ENCODE assay signal across 9 cellular contexts in genomic region chr15:96327155-96327741, GRCh38. TPM values are rescaled to one million over a fixed set of nuclear protein-coding genes. Genes with fewer than 3 reads are reported as not detected.
DNase-seq lines count a peak whose midpoint lies in the region; ATAC-seq and TF ChIP-seq lines count a peak whose summit lies in the region.
"Had no signal": no experiment of that assay in that cellular context is flagged by ENCODE, and none has a peak within 500 bp of the region (broad histone marks: within the 10 kb centered on the region; RNA-seq: fewer than 3 reads in every experiment).

No MANE protein-coding gene starts in this region.

- H3K9me3 Mint-ChIP-seq in H9 (peaks cover 0 to 6% of the 10 kb centered on the region in 2 experiments; a peak in 1 of 5 replicates), MCF 10A (ENCODE audit: unreplicated experiment) (no peaks in the 10 kb centered on the region)
- peaks cover 3% of the 10 kb centered on the region for H3K9me3 Mint-ChIP-seq in stimulated activated memory B cell treated with anti-CD40 and anti-IgM and Interleukin-4, amounts not matched to agents 10 μg/mL and 1 μg/mL and 100 μg/mL, for 72 hours

- no peak overlapping the region for H3K18ac ChIP-seq in H9 (ENCODE audit: insufficient read length, low read depth, low read length)

- BruUV-seq in MCF 10A (replicated peaks; lab: Mats Ljungman, UMichigan), result no TSS peak

- no peaks in the 10 kb centered on the region for H3K79me1 ChIP-seq in H9 (ENCODE audit: insufficient read depth, low read depth, low read length, poor library complexity, severe bottlenecking)

- TF ChIP-seq POLR2A in suprapubic skin (IDR thresholded peaks at IDR 0.05), result no peak

- no peak overlapping the region for H2BK12ac ChIP-seq in H9 (ENCODE audit: insufficient read length, low read depth, low read length)

- no peak overlapping the region for H4K8ac ChIP-seq in H9 (replicated peaks; ENCODE audit: insufficient read length, low read depth, low read length)

- no peak overlapping the region for H3K27ac ChIP-seq in H9 (ENCODE audit: insufficient read length, low read depth, low read length)
- H3K27ac ChIP-seq in suprapubic skin, result peak overlapping the region; percentile 82

- H3K36me3 Mint-ChIP-seq in H9 (ENCODE audit: insufficient read depth in 1 of 3, low read depth in 3 of 3) (no peaks in the 10 kb centered on the region), MCF 10A (ENCODE audit: insufficient read depth, unreplicated experiment) (no peaks in the 10 kb centered on the region)
- H3K36me3 Mint-ChIP-seq in stimulated activated memory B cell treated with anti-CD40 and anti-IgM and Interleukin-4, amounts not matched to agents 10 μg/mL and 1 μg/mL and 100 μg/mL, for 72 hours, result no peaks in the 10 kb centered on the region

- H3K9me3 ChIP-seq in H9 (ENCODE audit: control insufficient read depth, low read depth, low read length), result no peaks in the 10 kb centered on the region
- H3K9me3 ChIP-seq in suprapubic skin, result no peaks in the 10 kb centered on the region

- CTCF ChIA-PET in MCF 10A (lab: Yijun Ruan, JAX) (interaction anchor here (0.6 to 4.0 kb wide), 70 partner anchors 8 to 1962 kb away, joined by 3 to 28 read pairs (median 4); no protein-coding TSS in a partner anchor), GM10248 (lab: Yijun Ruan, JAX) (interaction anchor here (0.7 to 3.0 kb wide), 17 partner anchors 9 to 918 kb away, joined by 3 to 21 read pairs (median 5); no protein-coding TSS in a partner anchor)

- TF ChIP-seq EP300 in suprapubic skin (IDR thresholded peaks at IDR 0.05), result no peak

- peaks cover 16% of the 10 kb centered on the region for H3K23me2 ChIP-seq in H9 (ENCODE audit: insufficient read length, low read depth, low read length, poor library complexity, severe bottlenecking)

- peaks cover 3% of the 10 kb centered on the region; the same call in 1 of the 2 replicates for H3K4me1 ChIP-seq in H9 (ENCODE audit: insufficient read depth, low read length)
- H3K4me1 ChIP-seq in suprapubic skin, result peaks cover 36% of the 10 kb centered on the region

- no peak overlapping the region for H4K91ac ChIP-seq in H9 (ENCODE audit: insufficient read length, low read depth, low read length)

- intact Hi-C loops in MCF 10A (cut with micrococcal nuclease), result loop anchor here (1.0 to 10.0 kb wide), 12 partner anchors 30 to 1655 kb away; no protein-coding TSS in a partner anchor

- H2BK5ac ChIP-seq in H9 (ENCODE audit: insufficient read length, low read length), result no peak overlapping the region

- H3T11ph ChIP-seq in H9 (ENCODE audit: low read length), result no peak overlapping the region

- H3K4me2 ChIP-seq in H9 (ENCODE audit: insufficient read depth, insufficient read length, low read length), result peak overlapping the region; percentile 55

- H2BK15ac ChIP-seq in H9 (ENCODE audit: low read depth, low read length), result no peak overlapping the region

- no CpG with 5 or more reads among the region's 14 CpGs for WGBS in H9 (ENCODE audit: extremely low coverage, insufficient read length, low lambda C conversion rate)
- WGBS in suprapubic skin, result 5% methylated on average over 14 of the region's 14 CpGs

- H3K56ac ChIP-seq in H9 (ENCODE audit: insufficient read length, low read depth, low read length), result no peak overlapping the region

- TF ChIP-seq CTCF in H9 (conservative IDR thresholded peaks at IDR 0.05) (peak; percentile 71), MCF 10A (IDR thresholded peaks at IDR 0.05; ENCODE audit: unreplicated experiment) (peak; percentile 62), kidney epithelial cell (IDR thresholded peaks at IDR 0.05; ENCODE audit: insufficient read depth, low read length, poor library complexity, severe bottlenecking) (peak; percentile 70), suprapubic skin (IDR thresholded peaks at IDR 0.05) (peak; percentile 43 to 45), GM10248 (IDR thresholded peaks at IDR 0.05; ENCODE audit: control extremely low read depth, extremely low read depth, low read depth, missing control alignments) (no peak)

- no peak overlapping the region for H2AFZ ChIP-seq in H9 (ENCODE audit: low read length)

- no peak overlapping the region for H3K23ac ChIP-seq in H9 (ENCODE audit: insufficient read length, low read depth, low read length)

- H3K4me3 ChIP-seq in kidney epithelial cell (ENCODE audit: low read depth, low read length) (peak overlapping the region; percentile 82), suprapubic skin (peak overlapping the region; percentile 49)

- peaks cover 84% of the 10 kb centered on the region for H3K27me3 ChIP-seq in H9 (ENCODE audit: insufficient read depth, low read length)
- no peaks in the 10 kb centered on the region for H3K27me3 ChIP-seq in kidney epithelial cell (ENCODE audit: control insufficient read depth, insufficient read depth, low read length)
- peaks cover 69% of the 10 kb centered on the region for H3K27me3 ChIP-seq in suprapubic skin

- H2BK120ac ChIP-seq in H9 (ENCODE audit: low read depth, low read length, poor library complexity, severe bottlenecking), result no peak overlapping the region

- H3K79me2 ChIP-seq in H9 (ENCODE audit: insufficient read depth, low read length), result no peaks in the 10 kb centered on the region

- H3K4me3 Mint-ChIP-seq in H9, result peak overlapping the region; percentile 46 to 78; a peak in 4 of 5 replicates
- peak overlapping the region; percentile 93 for H3K4me3 Mint-ChIP-seq in MCF 10A (ENCODE audit: unreplicated experiment)
- H3K4me3 Mint-ChIP-seq in stimulated activated memory B cell treated with anti-CD40 and anti-IgM and Interleukin-4, amounts not matched to agents 10 μg/mL and 1 μg/mL and 100 μg/mL, for 72 hours, result no peak overlapping the region

- H3K27ac Mint-ChIP-seq in H9 (no peak overlapping the region), MCF 10A (ENCODE audit: low read depth, unreplicated experiment) (peak overlapping the region; percentile 83)
- no peak overlapping the region for H3K27ac Mint-ChIP-seq in stimulated activated memory B cell treated with anti-CD40 and anti-IgM and Interleukin-4, amounts not matched to agents 10 μg/mL and 1 μg/mL and 100 μg/mL, for 72 hours

- no peak overlapping the region for H2BK20ac ChIP-seq in H9 (ENCODE audit: low read depth, low read length, poor library complexity, severe bottlenecking)

- peaks cover 95% of the 10 kb centered on the region for H3K27me3 Mint-ChIP-seq in H9 (ENCODE audit: low read depth)
- H3K27me3 Mint-ChIP-seq in MCF 10A (ENCODE audit: insufficient read depth, unreplicated experiment), result no peaks in the 10 kb centered on the region
- H3K27me3 Mint-ChIP-seq in stimulated activated memory B cell treated with anti-CD40 and anti-IgM and Interleukin-4, amounts not matched to agents 10 μg/mL and 1 μg/mL and 100 μg/mL, for 72 hours, result peaks cover 91% of the 10 kb centered on the region

- H3K4me1 Mint-ChIP-seq in H9, result peaks cover 27 to 62% of the 10 kb centered on the region in 2 experiments
- H3K4me1 Mint-ChIP-seq in MCF 10A (ENCODE audit: insufficient read depth, unreplicated experiment), result peaks cover 25% of the 10 kb centered on the region
- peaks cover 18% of the 10 kb centered on the region for H3K4me1 Mint-ChIP-seq in stimulated activated memory B cell treated with anti-CD40 and anti-IgM and Interleukin-4, amounts not matched to agents 10 μg/mL and 1 μg/mL and 100 μg/mL, for 72 hours

- no peak overlapping the region for H3K4ac ChIP-seq in H9 (ENCODE audit: low read depth, low read length)

- H3K9ac ChIP-seq in H9 (ENCODE audit: extremely low read depth, insufficient read length, low read length), result no peak overlapping the region

- H2AK5ac ChIP-seq in H9 (ENCODE audit: insufficient read length, low read length), result no peak overlapping the region

- no peak for ATAC-seq in stimulated activated memory B cell treated with anti-CD40 and anti-IgM and Interleukin-4, amounts not matched to agents 10 μg/mL and 1 μg/mL and 100 μg/mL, for 72 hours

- no peak overlapping the region for H3K14ac ChIP-seq in H9 (ENCODE audit: insufficient read depth, low read length)

- H4K5ac ChIP-seq in H9 (ENCODE audit: insufficient read length, low read depth, low read length), result no peak overlapping the region

- POLR2A ChIA-PET in MCF 10A (lab: Yijun Ruan, JAX) (interaction anchor here (0.6 to 7.6 kb wide), 26 partner anchors 10 to 1662 kb away, joined by 3 to 156 read pairs (median 3); no protein-coding TSS in a partner anchor), GM10248 (lab: Yijun Ruan, JAX) (no interaction called here)

- H3K36me3 ChIP-seq in kidney epithelial cell (ENCODE audit: control insufficient read depth, insufficient read depth, low read length) (peaks cover 2% of the 10 kb centered on the region), suprapubic skin (no peaks in the 10 kb centered on the region)

- DNase-seq in COR-L47 (lab: John Stamatoyannopoulos, UW) (peak; percentile 64), H9 (peak; percentile 33), NCI-H460 (ENCODE audit: extremely low read depth, low read depth) (peak; percentile 84), MCF 10A (ENCODE audit: unreplicated experiment) (peak; percentile 81), kidney epithelial cell (ENCODE audit: low read depth) (peak; percentile 66), suprapubic skin (ENCODE audit: low spot score in 2 of 2) (no peak), GM10248 (ENCODE audit: extremely low spot score) (no peak)

- H4K20me1 ChIP-seq in H9 (ENCODE audit: control insufficient read depth, insufficient read depth, insufficient read length), result no peaks in the 10 kb centered on the region

RNA-seq across cellular contexts. Expression of gene NR2F2, which starts 3.3 kb away (rescaled TPM):
- total RNA-seq in H9 (2021) (0.24 TPM in 1 of 2 replicates, not detected in the other), MCF 10A (2022) (9.6 and 10.9 TPM in 2 replicates), kidney epithelial cell (19.1 and 22.9 TPM in 2 replicates), suprapubic skin (10 to 100 TPM in 2 of 4 donors, 1 to 10 TPM in 2; 4.0 to 12.7 (median 7.1) TPM)
- 6.4 and 7.3 TPM in 2 replicates for total RNA-seq in NCI-H460 (2014; rRNA removed; shearing (Covaris generic))
- polyA plus RNA-seq in NCI-H460 (2014; cell fraction: nucleus; rRNA removed), result 2.3 and 5.5 TPM in 2 replicates
- total RNA-seq: T-helper 2 cell treated with Interferon-gamma antibody and Interleukin-4, amounts not matched to agents 100 ng/mL and 5 ng/mL, for 36 hours had no signal

Comparison
In these comparisons a context has a peak if more than half of its experiments do, and no peak if none do; other contexts are left out.
1. DNase-seq: peak in COR-L47 (single experiment), H9 (single experiment), NCI-H460 (single experiment), MCF 10A (single experiment) and kidney epithelial cell (single experiment); none in suprapubic skin (0 of 2) and GM10248 (single experiment).